25 cellular contexts compared by ENCODE assay signal in genomic region chr16:12488371-12488770, GRCh38.
"Had no signal": no experiment of that assay in that cellular context is flagged by ENCODE, and none has a peak within 500 bp of the region (broad histone marks: within the 10 kb centered on the region; RNA-seq: fewer than 3 reads in every experiment).

No MANE protein-coding gene starts in this region.

- H3K27me3 Mint-ChIP-seq: dendritic cell treated with granulocyte-macrophage colony-stimulating factor and Interleukin-4, amounts not matched to agents 40 ng/mL and 50 ng/mL, for 4 days; effector memory CD8-positive, alpha-beta T cell had no signal

- H3K9me3 Mint-ChIP-seq: dendritic cell treated with granulocyte-macrophage colony-stimulating factor and Interleukin-4, amounts not matched to agents 40 ng/mL and 50 ng/mL, for 4 days; effector memory CD8-positive, alpha-beta T cell had no signal

- H3K27me3 ChIP-seq: colonic mucosa, dorsolateral prefrontal cortex, esophagus muscularis mucosa, esophagus squamous epithelium, foreskin keratinocyte, gastrocnemius medialis, gastroesophageal sphincter, heart left ventricle, heart right ventricle had no signal

- ATAC-seq: effector memory CD8-positive, alpha-beta T cell; esophagus mucosa; foreskin keratinocyte; gastrocnemius medialis; gastroesophageal sphincter; heart left ventricle; heart right ventricle had no signal

- DNase-seq: colonic mucosa; cortex of kidney; dermis blood vessel endothelial cell; dorsolateral prefrontal cortex; effector CD4-positive, alpha-beta T cell; effector CD8-positive, alpha-beta T cell; effector memory CD4-positive, alpha-beta T cell; effector memory CD8-positive, alpha-beta T cell; endodermal cell; erythroblast; esophagus squamous epithelium; foreskin fibroblast; foreskin keratinocyte; foreskin melanocyte; gastrocnemius medialis; glutamatergic neuron; head of caudate nucleus; heart left ventricle; heart right ventricle had no signal

- H3K27ac Mint-ChIP-seq: dendritic cell treated with granulocyte-macrophage colony-stimulating factor and Interleukin-4, amounts not matched to agents 40 ng/mL and 50 ng/mL, for 4 days; endodermal cell had no signal

- H3K27ac ChIP-seq: colonic mucosa, coronary artery, dorsolateral prefrontal cortex, epithelial cell of prostate, esophagus muscularis mucosa, esophagus squamous epithelium, foreskin keratinocyte, gastrocnemius medialis, gastroesophageal sphincter, heart left ventricle, heart right ventricle had no signal

- H3K9me3 ChIP-seq: colonic mucosa, esophagus muscularis mucosa, esophagus squamous epithelium, gastrocnemius medialis, gastroesophageal sphincter, heart left ventricle, heart right ventricle had no signal

- H3K4me3 Mint-ChIP-seq: dendritic cell treated with granulocyte-macrophage colony-stimulating factor and Interleukin-4, amounts not matched to agents 40 ng/mL and 50 ng/mL, for 4 days; effector memory CD8-positive, alpha-beta T cell; endodermal cell had no signal

- H3K36me3 ChIP-seq: colonic mucosa, gastrocnemius medialis, heart left ventricle, heart right ventricle had no signal

- H3K4me3 ChIP-seq: colonic mucosa, coronary artery, dorsolateral prefrontal cortex, esophagus muscularis mucosa, esophagus squamous epithelium, gastrocnemius medialis, gastroesophageal sphincter, heart left ventricle, heart right ventricle had no signal

- H3K4me1 ChIP-seq: colonic mucosa, foreskin keratinocyte, gastrocnemius medialis, gastroesophageal sphincter had no signal

- H3K4me1 Mint-ChIP-seq: endodermal cell had no signal
